In the genomic region with DNA sequence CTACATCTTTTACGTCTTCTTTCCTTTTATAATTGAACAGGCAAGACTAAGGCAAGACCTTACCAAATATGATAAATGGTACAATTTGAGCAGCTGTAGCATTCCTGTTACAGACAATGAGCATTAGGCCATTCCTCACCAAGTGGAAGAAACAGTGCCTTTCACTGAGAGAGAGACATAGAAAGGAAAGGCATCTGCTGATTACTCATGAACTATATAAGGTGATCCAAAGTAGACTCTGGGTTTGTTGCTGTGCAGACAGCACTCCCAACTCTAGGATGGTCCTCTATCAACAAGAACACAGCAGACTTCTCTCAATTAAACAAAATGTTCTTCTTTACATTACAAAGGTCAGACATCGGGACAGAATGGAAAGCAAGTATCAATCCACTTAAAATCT, we compare ENCODE assay signal across 13 cellular contexts.
"Had no signal": no experiment of that assay in that cellular context is flagged by ENCODE, and none has a peak within 500 bp of the region (broad histone marks: within the 10 kb centered on the region; RNA-seq: fewer than 3 reads in every experiment).

No MANE protein-coding gene starts in this region.

- H3K36me3 Mint-ChIP-seq: activated CD8-positive, alpha-beta memory T cell treated with anti-CD3 and anti-CD28 coated beads, Interleukin-2, amount 10 ng/mL, durations not matched to agents 7 days and 5 days; activated naive CD8-positive, alpha-beta T cell; memory B cell had no signal

- ATAC-seq: activated CD8-positive, alpha-beta memory T cell treated with anti-CD3 and anti-CD28 coated beads, Interleukin-2, amount 10 ng/mL, durations not matched to agents 7 days and 5 days; heart right ventricle had no signal

- H3K27ac ChIP-seq: heart right ventricle had no signal

- H3K27me3 ChIP-seq: heart right ventricle, left lung, stomach had no signal

- H3K4me1 Mint-ChIP-seq: activated CD8-positive, alpha-beta memory T cell treated with anti-CD3 and anti-CD28 coated beads, Interleukin-2, amount 10 ng/mL, durations not matched to agents 7 days and 5 days; memory B cell; nephron had no signal

- H3K27me3 Mint-ChIP-seq: activated naive CD8-positive, alpha-beta T cell; memory B cell had no signal

- DNase-seq: activated CD4-positive, alpha-beta T cell treated with anti-CD3 and anti-CD28 coated beads for 1 hour; activated CD8-positive, alpha-beta memory T cell treated with anti-CD3 and anti-CD28 coated beads, Interleukin-2, amount 10 ng/mL, durations not matched to agents 7 days and 5 days; activated gamma-delta T cell; activated T-cell treated with anti-CD3 and anti-CD28 coated beads, Interleukin-2, amount 50 U/mL, for 4 hours; anterior cingulate cortex; heart right ventricle; left lung; stimulated activated CD4-positive, alpha-beta T cell treated with anti-CD3 and anti-CD28 coated beads, Interleukin-4, amount 100 ng/mL, for 24 hours; stomach had no signal

- H3K36me3 ChIP-seq: heart right ventricle, left lung, stomach had no signal

- H3K27ac Mint-ChIP-seq: activated CD8-positive, alpha-beta memory T cell treated with anti-CD3 and anti-CD28 coated beads, Interleukin-2, amount 10 ng/mL, durations not matched to agents 7 days and 5 days; activated naive CD8-positive, alpha-beta T cell; memory B cell; nephron; T-helper 2 cell treated with Interferon-gamma antibody and Interleukin-4, amounts not matched to agents 5 μg/mL and 100 μg/mL, for 36 hours had no signal

- H3K9me3 ChIP-seq: heart right ventricle, left lung, stomach had no signal

- H3K4me3 ChIP-seq: heart right ventricle, left lung, stomach had no signal

- H3K9me3 Mint-ChIP-seq: activated T-cell treated with anti-CD3 and anti-CD28 coated beads, Interleukin-2, amount 50 U/mL, for 4 hours; memory B cell; nephron; T-helper 2 cell treated with Interferon-gamma antibody and Interleukin-4, amounts not matched to agents 5 μg/mL and 100 μg/mL, for 36 hours had no signal

- H3K4me3 Mint-ChIP-seq: activated CD8-positive, alpha-beta memory T cell treated with anti-CD3 and anti-CD28 coated beads, Interleukin-2, amount 10 ng/mL, durations not matched to agents 7 days and 5 days; activated naive CD8-positive, alpha-beta T cell; activated T-cell treated with anti-CD3 and anti-CD28 coated beads, Interleukin-2, amount 50 U/mL, for 4 hours; memory B cell; nephron; T-helper 2 cell treated with Interferon-gamma antibody and Interleukin-4, amounts not matched to agents 5 μg/mL and 100 μg/mL, for 36 hours had no signal
